ENCODE assay signal across 8 cellular contexts in genomic region chr7:80918909-80919721, GRCh38. TPM values are rescaled to one million over a fixed set of nuclear protein-coding genes. Genes with fewer than 3 reads are reported as not detected.
DNase-seq lines count a peak whose midpoint lies in the region; ATAC-seq and TF ChIP-seq lines count a peak whose summit lies in the region.

Gene SEMA3C (minus strand): TSS chr7:80919051. CDS start chr7:80916781, 2,270 bp downstream.

- H3K27ac ChIP-seq in body of pancreas (peak within 1 kb of the TSS in 3 of 4 donors; percentile 32 to 71 (median 52)), prostate gland (peak within 1 kb of the TSS; percentile 77 to 79)

- H3K9me3 ChIP-seq in body of pancreas (no peaks in the 10 kb centered on the region), prostate gland (no peaks in the 10 kb centered on the region)

- H3K36me3 ChIP-seq in body of pancreas (replicated peaks in 1 of 2; ENCODE audit: insufficient read depth in 1 of 2, low read depth in 2 of 2) = no peaks in the 10 kb centered on the region
- no peaks in the 10 kb centered on the region for H3K36me3 ChIP-seq in prostate gland

- peak within 1 kb of the TSS in 1 of 2 donors; percentile 6 for H3K4me3 ChIP-seq in body of pancreas
- H3K4me3 ChIP-seq in prostate gland = peak within 1 kb of the TSS; percentile 40 to 51

- TF ChIP-seq CTCF in body of pancreas (IDR thresholded peaks at IDR 0.05) (peak in 2 of 7 experiments; percentile 8 to 31), prostate gland (IDR thresholded peaks at IDR 0.05) (peak in 2 of 4 experiments; percentile 6 to 12)

- peak; percentile 87 for DNase-seq in Ammon's horn (ENCODE audit: low spot score)
- peak; percentile 98 to 99 for DNase-seq in NOMO-1 (lab: John Stamatoyannopoulos, UW; ENCODE audit: unreplicated experiment in 2 of 2)
- DNase-seq in body of pancreas = peak; percentile 84 to 92 (median 86)
- peak in 50 of 51 donors; percentile 22 to 94 (median 79) for DNase-seq in hypothalamus (lab: John Stamatoyannopoulos, UW)
- DNase-seq in prostate gland (ENCODE audit: low spot score) = peak; percentile 91
- no peak for DNase-seq in GM19240 (ENCODE audit: insufficient read length, low spot score)

- no peaks in the 10 kb centered on the region for H3K27me3 ChIP-seq in body of pancreas
- no peaks in the 10 kb centered on the region for H3K27me3 ChIP-seq in prostate gland (replicated peaks; ENCODE audit: insufficient read depth)

- 4 to 12% methylated on average over 20 to 70 of the region's 71 CpGs for WGBS in body of pancreas, 2 donors
- 3% methylated on average over 59 of the region's 71 CpGs for WGBS in prostate gland

- ATAC-seq in GM18909 (IDR thresholded peaks at IDR 0.05; ENCODE audit: poor library complexity, unreplicated experiment) (peak; percentile 87), HG03521 (IDR thresholded peaks at IDR 0.05; ENCODE audit: unreplicated experiment) (peak; percentile 81), body of pancreas (peak; percentile 97)

- TF ChIP-seq POLR2A in body of pancreas (IDR thresholded peaks at IDR 0.05) (peak; percentile 17 to 67 (median 64)), prostate gland (IDR thresholded peaks at IDR 0.05) (peak; percentile 70)

- intact Hi-C loops in body of pancreas (cut with DNase I) (loop anchor here (10.0 kb wide), 1 partner anchor 536 kb away; no protein-coding TSS in a partner anchor), prostate gland (cut with DNase I) (loop anchor here (5.0 to 10.0 kb wide), 3 partner anchors 127 to 222 kb away; no protein-coding TSS in a partner anchor)

- H3K4me1 ChIP-seq in body of pancreas = peaks cover 16% of the 10 kb centered on the region
- H3K4me1 ChIP-seq in prostate gland (replicated peaks) = peaks cover 16% of the 10 kb centered on the region

RNA-seq across cellular contexts. Expression of gene SEMA3C, which starts in this region (rescaled TPM):
- total RNA-seq in body of pancreas (1 to 10 TPM; 3.0 to 3.4 TPM), prostate gland (100 to 1,000 TPM in 1 of 2 donors, 10 to 100 TPM in 1; 66.4 to 147 TPM)

Comparison
In these comparisons a context has a peak if more than half of its experiments do, and no peak if none do; other contexts are left out.
1. RNA of gene SEMA3C (total RNA-seq): 66.4 to 147 TPM in prostate gland; 3.0 to 3.4 TPM in body of pancreas; every median in the first group is over 10 times any median in the second.
2. Peak in every context shown above with its lines, with median percentiles within 50 percentile points of each other: ATAC-seq.